7 cellular contexts compared by ENCODE assay signal in the genomic region with DNA sequence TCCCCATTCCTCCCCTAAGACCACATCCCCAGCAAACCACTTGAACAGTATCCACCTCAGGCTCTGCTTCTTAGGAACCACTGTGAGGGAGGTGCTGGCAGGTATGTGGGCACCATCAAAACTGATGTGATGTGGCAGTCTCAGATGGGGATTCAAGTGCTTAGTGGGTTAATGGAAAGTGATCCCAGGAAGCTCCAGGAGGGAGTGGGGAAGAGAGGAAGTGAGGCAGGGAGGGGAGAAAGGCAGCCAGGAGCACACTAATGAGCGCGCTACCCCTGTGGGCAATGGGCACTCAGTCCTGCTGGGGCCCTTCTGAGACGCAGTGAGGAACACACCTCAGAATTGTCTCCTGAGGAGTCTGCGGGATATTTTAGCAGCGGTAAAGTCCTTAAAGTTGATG.
"Had no signal": no experiment of that assay in that cellular context is flagged by ENCODE, and none has a peak within 500 bp of the region (broad histone marks: within the 10 kb centered on the region; RNA-seq: fewer than 3 reads in every experiment).

No MANE protein-coding gene starts in this region.

- H3K27ac Mint-ChIP-seq: HFFc6 had no signal

- ATAC-seq: HCT116 had no signal

- H3K4me1 ChIP-seq: HAP-1 had no signal

- H3K4me3 ChIP-seq: GM23248, HAP-1 had no signal

- H2AFZ ChIP-seq: GM23248 had no signal

- H3K9me3 ChIP-seq: HAP-1 had no signal

- H3K27ac ChIP-seq: GM23248 had no signal

- H3K4me3 Mint-ChIP-seq: HFFc6 had no signal

- DNase-seq: GM23248, GOT3, H7, HFFc6, IMR-90 had no signal

- H3K36me3 ChIP-seq: HAP-1 had no signal
